In genomic region chr14:56116128-56116900, GRCh38 we compare ENCODE assay signal across 12 cellular contexts. TPM values are rescaled to one million over a fixed set of nuclear protein-coding genes. Genes with fewer than 3 reads are reported as not detected.
DNase-seq lines count a peak whose midpoint lies in the region; ATAC-seq, FAIRE-seq and TF ChIP-seq lines count a peak whose summit lies in the region.
"Had no signal": no experiment of that assay in that cellular context is flagged by ENCODE, and none has a peak within 500 bp of the region (broad histone marks: within the 10 kb centered on the region; RNA-seq: fewer than 3 reads in every experiment).

No MANE protein-coding gene starts in this region.

- peak overlapping the region; percentile 67 to 76 (median 70) for H3K4me3 Mint-ChIP-seq in nephron

- H3K4me1 ChIP-seq in BLaER1 treated with 17β-estradiol and CSF1 and Interleukin-3, amounts not matched to agents 10 nM and 100 nM, result peaks cover 19 to 50% (median 35%) of the 10 kb centered on the region in 10 experiments

- peaks cover under 1% of the 10 kb centered on the region for H3K9me3 Mint-ChIP-seq in nephron

- H3K27me3 ChIP-seq in BLaER1 treated with 17β-estradiol and CSF1 and Interleukin-3, amounts not matched to agents 10 nM and 100 nM, result no peaks in the 10 kb centered on the region

- no peak for TF ChIP-seq CTCF in nephron (IDR thresholded peaks at IDR 0.05; ENCODE audit: unreplicated experiment in 3 of 3)

- in situ Hi-C loops in G401 (cut with HindIII; ENCODE audit: low sequenced_read_pairs), result no loop called here

- TF ChIP-seq POLR2A in H54 (IDR thresholded peaks at IDR 0.05; ENCODE audit: low read depth, low read length), result no peak

- peak overlapping the region in 7 of 11 experiments; percentile 8 to 47 (median 30); a peak in 6 of 22 replicates for H3K27ac ChIP-seq in BLaER1 treated with 17β-estradiol and CSF1 and Interleukin-3, amounts not matched to agents 10 nM and 100 nM

- H3K4me2 ChIP-seq in BLaER1 treated with 17β-estradiol and CSF1 and Interleukin-3, amounts not matched to agents 10 nM and 100 nM, result peak overlapping the region in 9 of 11 experiments; percentile 27 to 95 (median 85); a peak in 14 of 22 replicates

- DNase-seq in G401 (ENCODE audit: low spot score) (peak; percentile 65), H54 (ENCODE audit: insufficient read length, low spot score) (no peak), HPDE6-E6E7 (ENCODE audit: extremely low spot score) (no peak), NCI-H2227 (lab: John Stamatoyannopoulos, UW; ENCODE audit: unreplicated experiment) (no peak)
- DNase-seq in activated naive CD4-positive, alpha-beta T cell treated with anti-CD3 and anti-CD28 coated beads, Interleukin-2, amount 50 U/mL, for 16 hours, result peak; percentile 17
- DNase-seq: activated effector memory CD4-positive, alpha-beta T cell treated with anti-CD3 and anti-CD28 coated beads, Interleukin-2, amount 50 U/mL, for 16 hours; islet precursor cell; NCI-H2171 had no signal

- peaks cover 0 to 30% (median 16%) of the 10 kb centered on the region in 11 experiments; a peak in 18 of 22 replicates for H4K20me1 ChIP-seq in BLaER1 treated with 17β-estradiol and CSF1 and Interleukin-3, amounts not matched to agents 10 nM and 100 nM

- H3K27me3 Mint-ChIP-seq in nephron (ENCODE audit: low read depth), result peaks cover 40% of the 10 kb centered on the region

- peaks cover 22% of the 10 kb centered on the region for H3K4me1 Mint-ChIP-seq in nephron

- no peak for ATAC-seq in HG02981 (IDR thresholded peaks at IDR 0.05; ENCODE audit: unreplicated experiment)

- FAIRE-seq in H54 (lab: Jason Lieb, UNC), result no peak
- FAIRE-seq: colon had no signal

- no peaks in the 10 kb centered on the region for H3K36me3 ChIP-seq in BLaER1 treated with 17β-estradiol and CSF1 and Interleukin-3, amounts not matched to agents 10 nM and 100 nM

- H3K36me3 Mint-ChIP-seq in nephron (ENCODE audit: low read depth), result no peaks in the 10 kb centered on the region

- H3K9ac ChIP-seq in BLaER1 treated with 17β-estradiol and CSF1 and Interleukin-3, amounts not matched to agents 10 nM and 100 nM, result no peak overlapping the region

- peak overlapping the region; percentile 4 to 52 (median 31) for H3K27ac Mint-ChIP-seq in nephron

- no peak overlapping the region for H3K4me3 ChIP-seq in BLaER1 treated with 17β-estradiol and CSF1 and Interleukin-3, amounts not matched to agents 10 nM and 100 nM

- peaks cover 9 to 21% (median 15%) of the 10 kb centered on the region in 11 experiments; a peak in 21 of 22 replicates for H3K9me3 ChIP-seq in BLaER1 treated with 17β-estradiol and CSF1 and Interleukin-3, amounts not matched to agents 10 nM and 100 nM (replicated peaks in 1 of 11)

RNA-seq across cellular contexts. Expression of gene PELI2, which starts 1.9 kb away (rescaled TPM):
- total RNA-seq in G401 (2014; rRNA removed; shearing (Covaris generic)), result under 0.01 and 0.10 TPM in 2 replicates

Comparison
In these comparisons a context has a peak if more than half of its experiments do, and no peak if none do; other contexts are left out.
1. DNase-seq: peak in G401 (single experiment) and activated naive CD4-positive, alpha-beta T cell treated with anti-CD3 and anti-CD28 coated beads, Interleukin-2, amount 50 U/mL, for 16 hours (single experiment); none in H54 (single experiment), HPDE6-E6E7 (single experiment) and NCI-H2227 (single experiment).